Comparison of ENCODE assay signal across 8 cellular contexts in genomic region chr7:27901028-27901760, GRCh38.
A peak's percentile ranks its signal among the peaks of the same experiment; 100 is the strongest.
DNase-seq lines count a peak whose midpoint lies in the region; ATAC-seq and TF ChIP-seq lines count a peak whose summit lies in the region.

No MANE protein-coding gene starts in this region.

- no peaks in the 10 kb centered on the region for H3K9me3 Mint-ChIP-seq in activated CD8-positive, alpha-beta T cell treated with anti-CD3 and anti-CD28 coated beads, Interleukin-2, amount 10 ng/mL, durations not matched to agents 7 days and 5 days (ENCODE audit: insufficient read depth)

- DNase-seq in DMS79 (lab: John Stamatoyannopoulos, UW) (peak; percentile 83), kidney epithelial cell (ENCODE audit: low read depth) (peak; percentile 14), vagina (ENCODE audit: extremely low spot score in 2 of 2) (no peak), NCI-H1417 treated with DMSO at 0.1 percent for 48 hours (lab: John Stamatoyannopoulos, UW) (no peak), 8988T (no peak)
- DNase-seq in activated CD8-positive, alpha-beta T cell treated with anti-CD3 and anti-CD28 coated beads, Interleukin-2, amount 10 ng/mL, durations not matched to agents 7 days and 5 days = peak; percentile 65

- peak overlapping the region; percentile 61 for H3K4me3 Mint-ChIP-seq in activated CD8-positive, alpha-beta T cell treated with anti-CD3 and anti-CD28 coated beads, Interleukin-2, amount 10 ng/mL, durations not matched to agents 7 days and 5 days

- H3K4me3 ChIP-seq in kidney epithelial cell (ENCODE audit: low read depth, low read length) = no peak overlapping the region
- H3K4me3 ChIP-seq in vagina = peak overlapping the region; percentile 20 to 21

- H3K4me1 ChIP-seq in vagina = peaks cover 28% of the 10 kb centered on the region

- TF ChIP-seq CTCF in kidney epithelial cell (IDR thresholded peaks at IDR 0.05; ENCODE audit: insufficient read depth, low read length, poor library complexity, severe bottlenecking) (no peak), vagina (IDR thresholded peaks at IDR 0.05) (no peak)

- peaks cover 34% of the 10 kb centered on the region for H3K4me1 Mint-ChIP-seq in activated CD8-positive, alpha-beta T cell treated with anti-CD3 and anti-CD28 coated beads, Interleukin-2, amount 10 ng/mL, durations not matched to agents 7 days and 5 days (ENCODE audit: low read depth)

- H3K27me3 ChIP-seq in kidney epithelial cell (ENCODE audit: control insufficient read depth, insufficient read depth, low read length) (no peaks in the 10 kb centered on the region), vagina (no peaks in the 10 kb centered on the region)

- no peak for TF ChIP-seq POLR2A in vagina (IDR thresholded peaks at IDR 0.05)

- intact Hi-C loops in vagina (cut with DNase I) = no loop called here

- peak; percentile 81 for ATAC-seq in GM19438 (IDR thresholded peaks at IDR 0.05; ENCODE audit: low read depth, unreplicated experiment)
- peak; percentile 77 for ATAC-seq in HG03460 (IDR thresholded peaks at IDR 0.05; ENCODE audit: unreplicated experiment)
- ATAC-seq in activated CD8-positive, alpha-beta T cell treated with anti-CD3 and anti-CD28 coated beads, Interleukin-2, amount 10 ng/mL, durations not matched to agents 7 days and 5 days = peak; percentile 82

- H3K9me3 ChIP-seq in vagina = no peaks in the 10 kb centered on the region

- H3K27me3 Mint-ChIP-seq in activated CD8-positive, alpha-beta T cell treated with anti-CD3 and anti-CD28 coated beads, Interleukin-2, amount 10 ng/mL, durations not matched to agents 7 days and 5 days (ENCODE audit: low read depth) = peaks cover 5% of the 10 kb centered on the region

- POLR2A ChIA-PET in activated CD8-positive, alpha-beta T cell treated with anti-CD3 and anti-CD28 coated beads, Interleukin-2, amount 10 ng/mL, durations not matched to agents 7 days and 5 days (lab: Charles Lee) = interaction anchor here (0.7 kb wide), 1 partner anchor 68 kb away, joined by 5 read pairs; no protein-coding TSS in a partner anchor

- peak overlapping the region; percentile 19 for H3K27ac ChIP-seq in vagina

- H3K36me3 Mint-ChIP-seq in activated CD8-positive, alpha-beta T cell treated with anti-CD3 and anti-CD28 coated beads, Interleukin-2, amount 10 ng/mL, durations not matched to agents 7 days and 5 days (ENCODE audit: low read depth) = no peaks in the 10 kb centered on the region

- peak overlapping the region; percentile 63 for H3K27ac Mint-ChIP-seq in activated CD8-positive, alpha-beta T cell treated with anti-CD3 and anti-CD28 coated beads, Interleukin-2, amount 10 ng/mL, durations not matched to agents 7 days and 5 days

- CTCF ChIA-PET in activated CD8-positive, alpha-beta T cell treated with anti-CD3 and anti-CD28 coated beads, Interleukin-2, amount 10 ng/mL, durations not matched to agents 7 days and 5 days (lab: Charles Lee) = no interaction called here

- H3K36me3 ChIP-seq in kidney epithelial cell (ENCODE audit: control insufficient read depth, insufficient read depth, low read length) (no peaks in the 10 kb centered on the region), vagina (no peaks in the 10 kb centered on the region)

Comparison
In these comparisons a context has a peak if more than half of its experiments do, and no peak if none do; other contexts are left out.
1. DNase-seq: peak in DMS79 (single experiment), activated CD8-positive, alpha-beta T cell treated with anti-CD3 and anti-CD28 coated beads, Interleukin-2, amount 10 ng/mL, durations not matched to agents 7 days and 5 days (single experiment) and kidney epithelial cell (single experiment); none in vagina (0 of 2), NCI-H1417 treated with DMSO at 0.1 percent for 48 hours (single experiment) and 8988T (single experiment).
2. Peak in every context shown above with its lines, with median percentiles within 50 percentile points of each other: ATAC-seq.